Comparison of ENCODE assay signal across 25 cellular contexts in the genomic region with DNA sequence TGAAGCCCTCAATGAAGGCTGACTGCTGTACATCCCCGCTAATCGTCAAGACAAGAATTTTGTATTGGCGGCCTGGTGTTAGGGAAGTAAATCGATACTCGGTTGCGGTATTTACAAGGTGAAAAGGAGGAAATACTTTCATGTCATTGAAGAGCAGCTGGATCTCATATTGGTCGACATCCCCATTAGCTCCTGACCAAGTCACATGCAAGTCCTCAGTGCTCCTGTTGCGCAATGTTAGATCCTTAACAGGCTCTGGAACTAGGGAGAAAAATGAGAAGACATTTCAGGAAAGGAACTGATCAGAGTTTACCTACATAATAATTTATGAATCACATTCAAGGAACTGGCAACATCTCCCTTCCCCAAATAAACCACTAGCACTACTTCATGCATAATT.
"Had no signal": no experiment of that assay in that cellular context is flagged by ENCODE, and none has a peak within 500 bp of the region (broad histone marks: within the 10 kb centered on the region; RNA-seq: fewer than 3 reads in every experiment).

No MANE protein-coding gene starts in this region.

- H3K36me3 Mint-ChIP-seq: naive thymus-derived CD8-positive, alpha-beta T cell; stimulated activated memory B cell treated with anti-CD40 and anti-IgM and Interleukin-4, amounts not matched to agents 10 μg/mL and 1 μg/mL and 100 μg/mL, for 72 hours; type B pancreatic cell had no signal

- H3K4me3 Mint-ChIP-seq: effector memory CD8-positive, alpha-beta T cell; immature natural killer cell; naive thymus-derived CD8-positive, alpha-beta T cell; nephron progenitor cell; stimulated activated memory B cell treated with anti-CD40 and anti-IgM and Interleukin-4, amounts not matched to agents 10 μg/mL and 1 μg/mL and 100 μg/mL, for 72 hours; type B pancreatic cell had no signal

- H3K9me3 Mint-ChIP-seq: effector memory CD8-positive, alpha-beta T cell; naive thymus-derived CD8-positive, alpha-beta T cell; nephron progenitor cell; stimulated activated memory B cell treated with anti-CD40 and anti-IgM and Interleukin-4, amounts not matched to agents 10 μg/mL and 1 μg/mL and 100 μg/mL, for 72 hours; type B pancreatic cell had no signal

- H3K4me3 ChIP-seq: lower lobe of right lung, ovary, psoas muscle, skin epidermis, spleen, testis, tibial artery had no signal

- H3K27me3 ChIP-seq: ovary, spleen, testis, tibial artery had no signal

- ATAC-seq: effector memory CD8-positive, alpha-beta T cell; left colon; left ventricle myocardium superior; lower lobe of right lung; naive thymus-derived CD8-positive, alpha-beta T cell; psoas muscle; right cardiac atrium; stimulated activated memory B cell treated with anti-CD40 and anti-IgM and Interleukin-4, amounts not matched to agents 10 μg/mL and 1 μg/mL and 100 μg/mL, for 72 hours; stimulated activated naive CD8-positive, alpha-beta T cell treated with anti-CD3 and anti-CD28 coated beads, Interleukin-15, Interleukin-2, amounts not matched to agents 100 U/mL and 50 U/mL, for 24 hours had no signal

- H3K27me3 Mint-ChIP-seq: stimulated activated memory B cell treated with anti-CD40 and anti-IgM and Interleukin-4, amounts not matched to agents 10 μg/mL and 1 μg/mL and 100 μg/mL, for 72 hours; type B pancreatic cell had no signal

- H3K27ac Mint-ChIP-seq: effector memory CD8-positive, alpha-beta T cell; immature natural killer cell; naive thymus-derived CD8-positive, alpha-beta T cell; nephron progenitor cell; stimulated activated memory B cell treated with anti-CD40 and anti-IgM and Interleukin-4, amounts not matched to agents 10 μg/mL and 1 μg/mL and 100 μg/mL, for 72 hours; type B pancreatic cell had no signal

- H3K4me1 Mint-ChIP-seq: immature natural killer cell; naive thymus-derived CD8-positive, alpha-beta T cell; nephron progenitor cell; stimulated activated memory B cell treated with anti-CD40 and anti-IgM and Interleukin-4, amounts not matched to agents 10 μg/mL and 1 μg/mL and 100 μg/mL, for 72 hours had no signal

- DNase-seq: cortex of kidney; effector memory CD8-positive, alpha-beta T cell; hypothalamus; immature natural killer cell; islet precursor cell; kidney glomerular epithelial cell; left colon; left ventricle myocardium superior; lower lobe of right lung; naive thymus-derived CD8-positive, alpha-beta T cell; nephron progenitor cell; nucleus accumbens; ovary; posterior cingulate gyrus; psoas muscle; right cardiac atrium; spleen; stimulated activated CD4-positive, alpha-beta T cell treated with anti-CD3 and anti-CD28 coated beads, Interleukin-4, amount 100 ng/mL, for 4 hours; stimulated activated naive CD8-positive, alpha-beta T cell treated with anti-CD3 and anti-CD28 coated beads, Interleukin-15, Interleukin-2, amounts not matched to agents 100 U/mL and 50 U/mL, for 24 hours; substantia nigra; testis; tibial artery had no signal

- H3K4me1 ChIP-seq: psoas muscle, spleen, testis, tibial artery had no signal

- H3K36me3 ChIP-seq: ovary, tibial artery had no signal

- H3K27ac ChIP-seq: lower lobe of right lung, ovary, psoas muscle, skin epidermis, spleen, testis, tibial artery had no signal

- H3K9me3 ChIP-seq: lower lobe of right lung, ovary, psoas muscle, spleen, testis, tibial artery had no signal
